ENCODE assay signal across 1 cellular context in the genomic region with DNA sequence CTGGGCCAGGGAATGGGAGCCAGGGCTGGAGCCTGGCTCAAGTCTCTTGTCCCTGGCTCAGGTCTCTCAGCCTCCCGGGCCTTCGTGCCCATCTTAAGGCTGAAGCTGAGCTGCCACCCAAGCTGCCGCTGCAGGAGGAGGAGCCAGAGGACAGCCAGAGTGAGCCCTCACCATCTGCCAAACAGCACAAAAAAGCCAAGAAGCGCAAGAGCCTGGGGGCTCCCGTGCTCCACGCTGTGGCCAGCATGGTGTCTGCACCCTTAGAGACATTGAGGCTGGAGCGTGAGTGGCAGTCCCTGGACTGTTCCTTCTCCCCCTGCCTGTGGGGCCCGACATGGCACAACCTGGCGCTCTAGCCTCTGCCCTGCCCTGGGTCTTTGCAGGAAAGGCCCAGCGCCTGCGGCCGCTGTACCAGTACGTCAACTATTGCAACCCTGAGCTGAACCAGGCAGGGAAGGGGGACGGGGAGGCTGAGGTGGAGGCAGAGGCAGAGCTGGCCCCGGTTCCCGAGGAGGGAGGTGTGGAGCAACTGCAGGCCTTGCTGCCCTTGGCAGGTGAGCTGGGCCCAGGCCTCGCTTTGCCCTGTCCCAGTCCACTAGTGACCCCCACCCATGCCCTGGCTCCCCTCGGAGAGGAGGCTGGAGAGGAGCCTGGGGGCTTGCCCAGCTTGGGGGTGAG.
TF ChIP-seq lines count a peak whose summit lies in the region.

No MANE protein-coding gene starts in this region.

TF ChIP-seq in HepG2, 621 proteins besides CTCF, POLR2A, EP300 and RAD21 (continued from another document and continues in another):
- TF ChIP-seq PRDM4 (CRISPR knock-in tag; IDR thresholded peaks at IDR 0.05; ENCODE audit: borderline replicate concordance), result no peak
- TF ChIP-seq RFXAP (CRISPR knock-in tag; IDR thresholded peaks at IDR 0.05; ENCODE audit: borderline replicate concordance), result peak; percentile 25; the same call in 1 of the 2 replicates
- TF ChIP-seq ZNF768 (CRISPR knock-in tag; IDR thresholded peaks at IDR 0.05), result peak; percentile 55; the same call in 1 of the 2 replicates
- TF ChIP-seq ZNF75D (CRISPR knock-in tag; IDR thresholded peaks at IDR 0.05; ENCODE audit: borderline replicate concordance), result no peak
- TF ChIP-seq ZNF274 (CRISPR knock-in tag; IDR thresholded peaks at IDR 0.05), result no peak; the same call in 1 of the 2 replicates
- 0 out of 2 replicates have a peak, but pooled peaks have one; percentile 57 for TF ChIP-seq ZNF101 (CRISPR knock-in tag; IDR thresholded peaks at IDR 0.05; ENCODE audit: borderline replicate concordance, low read depth)
- peak; percentile 67 for TF ChIP-seq ETV5 (CRISPR knock-in tag; IDR thresholded peaks at IDR 0.05; ENCODE audit: borderline replicate concordance)
- TF ChIP-seq TGIF2 (CRISPR knock-in tag; IDR thresholded peaks at IDR 0.05), result peak; percentile 65; the same call in 1 of the 2 replicates
- TF ChIP-seq ARNTL (CRISPR knock-in tag; IDR thresholded peaks at IDR 0.05), result no peak
- peak; percentile 81; the same call in 1 of the 2 replicates for TF ChIP-seq MEIS2 (CRISPR knock-in tag; IDR thresholded peaks at IDR 0.05)
- peak; percentile 95 for TF ChIP-seq SAP130 (CRISPR knock-in tag; IDR thresholded peaks at IDR 0.05; ENCODE audit: low read depth)
- TF ChIP-seq, protein P1, sequence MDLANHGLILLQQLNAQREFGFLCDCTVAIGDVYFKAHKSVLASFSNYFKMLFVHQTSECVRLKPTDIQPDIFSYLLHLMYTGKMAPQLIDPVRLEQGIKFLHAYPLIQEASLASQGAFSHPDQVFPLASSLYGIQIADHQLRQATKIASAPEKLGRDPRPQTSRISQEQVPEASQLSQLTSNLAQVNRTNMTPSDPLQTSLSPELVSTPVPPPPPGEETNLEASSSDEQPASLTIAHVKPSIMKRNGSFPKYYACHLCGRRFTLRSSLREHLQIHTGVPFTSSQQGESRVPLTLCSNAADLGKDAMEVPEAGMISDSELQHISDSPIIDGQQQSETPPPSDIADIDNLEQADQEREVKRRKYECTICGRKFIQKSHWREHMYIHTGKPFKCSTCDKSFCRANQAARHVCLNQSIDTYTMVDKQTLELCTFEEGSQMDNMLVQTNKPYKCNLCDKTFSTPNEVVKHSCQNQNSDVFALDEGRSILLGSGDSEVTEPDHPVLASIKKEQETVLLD (CRISPR knock-in tag; IDR thresholded peaks at IDR 0.05; ENCODE audit: low read depth), result no peak
- TF ChIP-seq BRCA1 (CRISPR knock-in tag; IDR thresholded peaks at IDR 0.05), result 0 out of 2 replicates have a peak, but pooled peaks have one; percentile 39
- peak; percentile 85 for TF ChIP-seq MED1 (CRISPR knock-in tag; IDR thresholded peaks at IDR 0.05)
- peak; percentile 60; the same call in 1 of the 2 replicates for TF ChIP-seq GABPB1 (CRISPR knock-in tag; IDR thresholded peaks at IDR 0.05)
- no peak for TF ChIP-seq STAT6 (CRISPR knock-in tag; IDR thresholded peaks at IDR 0.05; ENCODE audit: borderline replicate concordance)
- TF ChIP-seq ZSCAN9 (CRISPR knock-in tag; IDR thresholded peaks at IDR 0.05; ENCODE audit: borderline replicate concordance), result no peak; the same call in 1 of the 2 replicates
- 0 out of 2 replicates have a peak, but pooled peaks have one; percentile 48 for TF ChIP-seq ZNF557 (CRISPR knock-in tag; IDR thresholded peaks at IDR 0.05)
- no peak for TF ChIP-seq ZNF790 (CRISPR knock-in tag; IDR thresholded peaks at IDR 0.05; ENCODE audit: borderline replicate concordance)
- TF ChIP-seq FOXK1 (CRISPR knock-in tag; IDR thresholded peaks at IDR 0.05; ENCODE audit: borderline replicate concordance, low read depth), result 0 out of 2 replicates have a peak, but pooled peaks have one; percentile 35
- TF ChIP-seq SP1 (IDR thresholded peaks at IDR 0.05), result no peak
- peak; percentile 49; the same call in 1 of the 2 replicates for TF ChIP-seq SP1 (CRISPR knock-in tag; IDR thresholded peaks at IDR 0.05)
- TF ChIP-seq PHF8 (CRISPR knock-in tag; IDR thresholded peaks at IDR 0.05), result peak; percentile 60
- TF ChIP-seq FOSL1 (CRISPR knock-in tag; IDR thresholded peaks at IDR 0.05; ENCODE audit: borderline replicate concordance), result no peak
- no peak for TF ChIP-seq SNRNP70 (IDR thresholded peaks at IDR 0.05; ENCODE audit: low read depth, low read length)
- no peak for TF ChIP-seq IRF1 (CRISPR knock-in tag; IDR thresholded peaks at IDR 0.05; ENCODE audit: low read depth)
- TF ChIP-seq, protein P2, sequence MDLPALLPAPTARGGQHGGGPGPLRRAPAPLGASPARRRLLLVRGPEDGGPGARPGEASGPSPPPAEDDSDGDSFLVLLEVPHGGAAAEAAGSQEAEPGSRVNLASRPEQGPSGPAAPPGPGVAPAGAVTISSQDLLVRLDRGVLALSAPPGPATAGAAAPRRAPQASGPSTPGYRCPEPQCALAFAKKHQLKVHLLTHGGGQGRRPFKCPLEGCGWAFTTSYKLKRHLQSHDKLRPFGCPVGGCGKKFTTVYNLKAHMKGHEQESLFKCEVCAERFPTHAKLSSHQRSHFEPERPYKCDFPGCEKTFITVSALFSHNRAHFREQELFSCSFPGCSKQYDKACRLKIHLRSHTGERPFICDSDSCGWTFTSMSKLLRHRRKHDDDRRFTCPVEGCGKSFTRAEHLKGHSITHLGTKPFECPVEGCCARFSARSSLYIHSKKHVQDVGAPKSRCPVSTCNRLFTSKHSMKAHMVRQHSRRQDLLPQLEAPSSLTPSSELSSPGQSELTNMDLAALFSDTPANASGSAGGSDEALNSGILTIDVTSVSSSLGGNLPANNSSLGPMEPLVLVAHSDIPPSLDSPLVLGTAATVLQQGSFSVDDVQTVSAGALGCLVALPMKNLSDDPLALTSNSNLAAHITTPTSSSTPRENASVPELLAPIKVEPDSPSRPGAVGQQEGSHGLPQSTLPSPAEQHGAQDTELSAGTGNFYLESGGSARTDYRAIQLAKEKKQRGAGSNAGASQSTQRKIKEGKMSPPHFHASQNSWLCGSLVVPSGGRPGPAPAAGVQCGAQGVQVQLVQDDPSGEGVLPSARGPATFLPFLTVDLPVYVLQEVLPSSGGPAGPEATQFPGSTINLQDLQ (CRISPR knock-in tag; IDR thresholded peaks at IDR 0.05), result no peak
- peak; percentile 83; the same call in 1 of the 2 replicates for TF ChIP-seq ZNF678 (CRISPR knock-in tag; IDR thresholded peaks at IDR 0.05)
- peak; percentile 86 for TF ChIP-seq ARNT2 (CRISPR knock-in tag; IDR thresholded peaks at IDR 0.05; ENCODE audit: low read depth)
- TF ChIP-seq, protein P3, sequence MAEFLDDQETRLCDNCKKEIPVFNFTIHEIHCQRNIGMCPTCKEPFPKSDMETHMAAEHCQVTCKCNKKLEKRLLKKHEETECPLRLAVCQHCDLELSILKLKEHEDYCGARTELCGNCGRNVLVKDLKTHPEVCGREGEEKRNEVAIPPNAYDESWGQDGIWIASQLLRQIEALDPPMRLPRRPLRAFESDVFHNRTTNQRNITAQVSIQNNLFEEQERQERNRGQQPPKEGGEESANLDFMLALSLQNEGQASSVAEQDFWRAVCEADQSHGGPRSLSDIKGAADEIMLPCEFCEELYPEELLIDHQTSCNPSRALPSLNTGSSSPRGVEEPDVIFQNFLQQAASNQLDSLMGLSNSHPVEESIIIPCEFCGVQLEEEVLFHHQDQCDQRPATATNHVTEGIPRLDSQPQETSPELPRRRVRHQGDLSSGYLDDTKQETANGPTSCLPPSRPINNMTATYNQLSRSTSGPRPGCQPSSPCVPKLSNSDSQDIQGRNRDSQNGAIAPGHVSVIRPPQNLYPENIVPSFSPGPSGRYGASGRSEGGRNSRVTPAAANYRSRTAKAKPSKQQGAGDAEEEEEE (CRISPR knock-in tag; IDR thresholded peaks at IDR 0.05; ENCODE audit: borderline replicate concordance), result no peak; the same call in 1 of the 2 replicates
- TF ChIP-seq IKZF1 (IDR thresholded peaks at IDR 0.05), result no peak
- TF ChIP-seq ZNF558 (CRISPR knock-in tag; IDR thresholded peaks at IDR 0.05; ENCODE audit: borderline replicate concordance), result no peak
- TF ChIP-seq, protein P4, sequence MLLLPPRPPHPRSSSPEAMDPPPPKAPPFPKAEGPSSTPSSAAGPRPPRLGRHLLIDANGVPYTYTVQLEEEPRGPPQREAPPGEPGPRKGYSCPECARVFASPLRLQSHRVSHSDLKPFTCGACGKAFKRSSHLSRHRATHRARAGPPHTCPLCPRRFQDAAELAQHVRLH (CRISPR knock-in tag; IDR thresholded peaks at IDR 0.05; ENCODE audit: borderline replicate concordance, low read depth), result peak; percentile 72; the same call in 1 of the 2 replicates
- TF ChIP-seq ZNF614 (CRISPR knock-in tag; IDR thresholded peaks at IDR 0.05; ENCODE audit: borderline replicate concordance), result peak; percentile 94; the same call in 1 of the 2 replicates
- TF ChIP-seq, protein P5, sequence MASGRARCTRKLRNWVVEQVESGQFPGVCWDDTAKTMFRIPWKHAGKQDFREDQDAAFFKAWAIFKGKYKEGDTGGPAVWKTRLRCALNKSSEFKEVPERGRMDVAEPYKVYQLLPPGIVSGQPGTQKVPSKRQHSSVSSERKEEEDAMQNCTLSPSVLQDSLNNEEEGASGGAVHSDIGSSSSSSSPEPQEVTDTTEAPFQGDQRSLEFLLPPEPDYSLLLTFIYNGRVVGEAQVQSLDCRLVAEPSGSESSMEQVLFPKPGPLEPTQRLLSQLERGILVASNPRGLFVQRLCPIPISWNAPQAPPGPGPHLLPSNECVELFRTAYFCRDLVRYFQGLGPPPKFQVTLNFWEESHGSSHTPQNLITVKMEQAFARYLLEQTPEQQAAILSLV (CRISPR knock-in tag; IDR thresholded peaks at IDR 0.05; ENCODE audit: borderline replicate concordance), result 0 out of 2 replicates have a peak, but pooled peaks have one; percentile 71
- 0 out of 2 replicates have a peak, but pooled peaks have one; percentile 60 for TF ChIP-seq NFKBIZ (CRISPR knock-in tag; IDR thresholded peaks at IDR 0.05)
- 0 out of 2 replicates have a peak, but pooled peaks have one; percentile 83 for TF ChIP-seq GTF3A (CRISPR knock-in tag; conservative IDR thresholded peaks at IDR 0.05)
- TF ChIP-seq ZNF747 (CRISPR knock-in tag; IDR thresholded peaks at IDR 0.05; ENCODE audit: borderline replicate concordance), result peak; percentile 36; the same call in 1 of the 2 replicates
- peak; percentile 50; the same call in 1 of the 2 replicates for TF ChIP-seq YEATS4 (CRISPR knock-in tag; IDR thresholded peaks at IDR 0.05; ENCODE audit: borderline replicate concordance)
- peak; percentile 84; the same call in 1 of the 2 replicates for TF ChIP-seq NFKB2 (CRISPR knock-in tag; IDR thresholded peaks at IDR 0.05; ENCODE audit: borderline replicate concordance)
- TF ChIP-seq, protein P6, sequence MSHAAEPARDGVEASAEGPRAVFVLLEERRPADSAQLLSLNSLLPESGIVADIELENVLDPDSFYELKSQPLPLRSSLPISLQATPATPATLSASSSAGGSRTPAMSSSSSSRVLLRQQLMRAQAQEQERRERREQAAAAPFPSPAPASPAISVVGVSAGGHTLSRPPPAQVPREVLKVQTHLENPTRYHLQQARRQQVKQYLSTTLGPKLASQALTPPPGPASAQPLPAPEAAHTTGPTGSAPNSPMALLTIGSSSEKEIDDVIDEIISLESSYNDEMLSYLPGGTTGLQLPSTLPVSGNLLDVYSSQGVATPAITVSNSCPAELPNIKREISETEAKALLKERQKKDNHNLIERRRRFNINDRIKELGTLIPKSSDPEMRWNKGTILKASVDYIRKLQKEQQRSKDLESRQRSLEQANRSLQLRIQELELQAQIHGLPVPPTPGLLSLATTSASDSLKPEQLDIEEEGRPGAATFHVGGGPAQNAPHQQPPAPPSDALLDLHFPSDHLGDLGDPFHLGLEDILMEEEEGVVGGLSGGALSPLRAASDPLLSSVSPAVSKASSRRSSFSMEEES (CRISPR knock-in tag; IDR thresholded peaks at IDR 0.05), result peak; percentile 61; the same call in 1 of the 2 replicates
- no peak for TF ChIP-seq SP2 (CRISPR knock-in tag; IDR thresholded peaks at IDR 0.05)
- TF ChIP-seq KLF12 (CRISPR knock-in tag; IDR thresholded peaks at IDR 0.05; ENCODE audit: borderline replicate concordance), result 0 out of 2 replicates have a peak, but pooled peaks have one; percentile 34
